In the genomic region with DNA sequence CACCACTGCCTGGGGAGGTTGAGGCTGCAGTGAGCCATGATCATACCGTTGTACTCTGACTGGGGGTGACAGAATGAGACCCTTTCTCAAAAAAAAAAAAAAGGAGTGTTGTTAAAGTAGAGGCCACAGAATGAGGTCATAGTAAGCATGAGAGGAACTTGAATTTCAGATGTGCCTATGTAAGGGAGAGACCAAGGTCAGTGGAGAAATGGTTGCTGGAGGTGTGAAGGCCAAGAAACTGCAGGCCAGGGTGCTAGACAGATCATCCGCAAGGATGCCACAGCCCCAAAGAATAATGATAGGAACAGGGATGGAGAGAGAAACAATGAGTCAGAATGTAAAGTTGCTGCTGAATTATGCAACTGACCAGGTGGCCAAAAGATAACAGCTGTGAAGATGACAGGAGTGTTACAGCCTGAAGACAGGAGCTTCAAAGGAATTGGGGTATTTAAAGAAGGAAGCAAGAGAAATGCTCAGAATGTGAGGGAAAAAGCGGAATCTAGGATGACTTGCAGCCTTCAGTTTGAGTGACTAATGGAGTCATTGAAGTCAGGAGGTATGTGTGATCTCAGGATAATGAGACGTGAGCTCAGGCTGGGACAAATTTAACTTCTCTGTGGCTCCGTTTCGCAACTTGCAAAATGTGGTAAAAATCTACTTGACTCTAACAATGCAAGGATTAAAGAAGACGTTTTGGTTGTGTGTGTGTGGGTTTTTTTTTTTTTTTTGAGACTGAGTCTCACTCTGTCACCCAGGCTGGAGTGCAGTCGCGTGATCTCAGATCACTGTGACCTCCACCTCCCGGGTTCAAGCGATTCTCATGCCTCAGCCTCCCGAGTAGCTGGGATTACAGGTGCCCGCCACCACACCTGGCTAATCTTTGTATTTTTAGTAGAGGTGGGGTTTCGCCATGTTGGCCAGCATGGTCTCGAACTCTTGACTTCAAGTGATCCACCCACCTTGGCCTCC, we compare ENCODE assay signal across 13 cellular contexts. TPM values are rescaled to one million over a fixed set of nuclear protein-coding genes. Genes with fewer than 3 reads are reported as not detected.
A peak's percentile ranks its signal among the peaks of the same experiment; 100 is the strongest.
DNase-seq lines count a peak whose midpoint lies in the region; ATAC-seq lines count a peak whose summit lies in the region.
"Had no signal": no experiment of that assay in that cellular context is flagged by ENCODE, and none has a peak within 500 bp of the region (broad histone marks: within the 10 kb centered on the region; RNA-seq: fewer than 3 reads in every experiment).

No MANE protein-coding gene starts in this region.

- no peak overlapping the region for H3K27ac ChIP-seq in aorta (ENCODE audit: low read depth in 1 of 2, low read length in 2 of 2)
- H3K27ac ChIP-seq: body of pancreas had no signal

- H3K9ac ChIP-seq in adipocyte (ENCODE audit: low read length): no peak overlapping the region

- 87 to 91% methylated on average over 15 of the region's 15 CpGs for WGBS in aorta, 2 donors

- ATAC-seq in HG02852 (IDR thresholded peaks at IDR 0.05; ENCODE audit: unreplicated experiment): no peak
- ATAC-seq in aorta (ENCODE audit: low FRiP score): no peak
- ATAC-seq: body of pancreas had no signal

- DNase-seq in AG08395 (ENCODE audit: low spot score) (peak; percentile 38), adipocyte (ENCODE audit: low read depth) (peak; percentile 39), kidney tubule cell (ENCODE audit: low spot score) (peak; percentile 55), NCI-H2171 treated with DMSO at 0.1 percent for 48 hours (lab: John Stamatoyannopoulos, UW) (no peak), T1000 (lab: John Stamatoyannopoulos, UW) (no peak), aorta (no peak)
- DNase-seq in Jurkat, Clone E6-1 (ENCODE audit: low read depth, low spot score): peak; percentile 3
- DNase-seq: activated CD8-positive, alpha-beta memory T cell treated with anti-CD3 and anti-CD28 coated beads, Interleukin-2, amount 50 U/mL, for 48 hours; BE2C; foreskin melanocyte; NCI-H526 had no signal

- H3K27me3 ChIP-seq in adipocyte (replicated peaks; ENCODE audit: control insufficient read depth, insufficient read depth, low read length) (no peaks in the 10 kb centered on the region), aorta (ENCODE audit: control insufficient read depth in 1 of 2, insufficient read depth in 2 of 2, low read length in 1 of 2) (no peaks in the 10 kb centered on the region)
- H3K27me3 ChIP-seq: BE2C, body of pancreas had no signal

- H3K4me3 ChIP-seq in Jurkat, Clone E6-1 (ENCODE audit: low read length): no peak overlapping the region
- H3K4me3 ChIP-seq in adipocyte (ENCODE audit: low read length): no peak overlapping the region
- no peak overlapping the region for H3K4me3 ChIP-seq in aorta (ENCODE audit: low read length in 2 of 2)
- H3K4me3 ChIP-seq: body of pancreas had no signal

- H3K4me1 ChIP-seq in adipocyte (ENCODE audit: control insufficient read depth, insufficient read depth, low read length) (no peaks in the 10 kb centered on the region), aorta (ENCODE audit: control insufficient read depth in 1 of 2, insufficient read depth in 2 of 2, low read length in 2 of 2) (no peaks in the 10 kb centered on the region)
- H3K4me1 ChIP-seq: BE2C, body of pancreas had no signal

- intact Hi-C loops in aorta (cut with DNase I): no loop called here

- H3K36me3 ChIP-seq in adipocyte (ENCODE audit: control insufficient read depth, insufficient read depth, low read length, severe bottlenecking) (peaks cover 10% of the 10 kb centered on the region), aorta (ENCODE audit: control insufficient read depth in 1 of 2, insufficient read depth in 2 of 2, low read length in 1 of 2) (peaks cover 0 to 2% of the 10 kb centered on the region in 2 donors)

- H3K9me3 ChIP-seq in adipocyte (ENCODE audit: control insufficient read depth, low read length) (no peaks in the 10 kb centered on the region), aorta (ENCODE audit: control insufficient read depth, low read length) (no peaks in the 10 kb centered on the region)
- H3K9me3 ChIP-seq: BE2C, body of pancreas had no signal

RNA-seq across cellular contexts. Expression of gene TYW1B, which starts 22.2 kb away (rescaled TPM):
- polyA plus RNA-seq in Jurkat, Clone E6-1 (2012; ENCODE audit: insufficient read depth, insufficient read length): 3.4 TPM
- 1 to 10 TPM; 2.5 to 3.8 TPM for total RNA-seq in aorta
- 1 to 10 TPM; 1.0 to 1.7 TPM for polyA plus RNA-seq in aorta

Comparison
In these comparisons a context has a peak if more than half of its experiments do, and no peak if none do; other contexts are left out.
1. DNase-seq: peak in AG08395 (single experiment), Jurkat, Clone E6-1 (single experiment), adipocyte (single experiment) and kidney tubule cell (single experiment); none in NCI-H2171 treated with DMSO at 0.1 percent for 48 hours (single experiment), T1000 (single experiment) and aorta (0 of 2).